Comparison of ENCODE assay signal across 10 cellular contexts in genomic region chr5:132444841-132445639, GRCh38. TPM values are rescaled to one million over a fixed set of nuclear protein-coding genes. Genes with fewer than 3 reads are reported as not detected.
DNase-seq lines count a peak whose midpoint lies in the region; TF ChIP-seq lines count a peak whose summit lies in the region.
"Had no signal": no experiment of that assay in that cellular context is flagged by ENCODE, and none has a peak within 500 bp of the region (broad histone marks: within the 10 kb centered on the region; RNA-seq: fewer than 3 reads in every experiment).

No MANE protein-coding gene starts in this region.

- H3K36me3 ChIP-seq in BLaER1 treated with 17β-estradiol and CSF1 and Interleukin-3, amounts not matched to agents 10 nM and 100 nM: peaks cover 0 to 94% (median 24%) of the 10 kb centered on the region in 11 experiments; a peak in 14 of 22 replicates
- H3K36me3 ChIP-seq in HUES64 (ENCODE audit: insufficient read depth, low read length) (no peaks in the 10 kb centered on the region), parathyroid adenoma (ENCODE audit: control insufficient read depth, insufficient read depth, low read length) (no peaks in the 10 kb centered on the region)
- H3K36me3 ChIP-seq: BE2C had no signal

- H3K4me2 ChIP-seq in BLaER1 treated with 17β-estradiol and CSF1 and Interleukin-3, amounts not matched to agents 10 nM and 100 nM: peak overlapping the region in 10 of 11 experiments; percentile 12 to 86 (median 75); a peak in 17 of 22 replicates
- H3K4me2 ChIP-seq in parathyroid adenoma (ENCODE audit: low read length): no peak overlapping the region

- H3K4me1 ChIP-seq in BLaER1 treated with 17β-estradiol and CSF1 and Interleukin-3, amounts not matched to agents 10 nM and 100 nM: peaks cover 39 to 79% (median 70%) of the 10 kb centered on the region in 10 experiments
- H3K4me1 ChIP-seq in HUES64 (ENCODE audit: insufficient read depth, low read length) (peaks cover 22% of the 10 kb centered on the region), parathyroid adenoma (peaks cover 20% of the 10 kb centered on the region)
- H3K4me1 ChIP-seq: BE2C had no signal

- peak overlapping the region in 7 of 11 experiments; percentile 41 to 63 (median 57); a peak in 11 of 22 replicates for H3K27ac ChIP-seq in BLaER1 treated with 17β-estradiol and CSF1 and Interleukin-3, amounts not matched to agents 10 nM and 100 nM
- H3K27ac ChIP-seq in HUES64 (ENCODE audit: low read depth, low read length) (peak overlapping the region; percentile 30; the same call in 1 of the 2 replicates), parathyroid adenoma (peak overlapping the region; percentile 12)

- H2AFZ ChIP-seq in parathyroid adenoma: no peak overlapping the region

- H3K9me3 ChIP-seq in BLaER1 treated with 17β-estradiol and CSF1 and Interleukin-3, amounts not matched to agents 10 nM and 100 nM (replicated peaks in 1 of 11): peaks cover 0 to 4% (median 0%) of the 10 kb centered on the region in 11 experiments; a peak in 1 of 22 replicates
- H3K9me3 ChIP-seq in HUES64 (ENCODE audit: insufficient read depth, low read depth, low read length): no peaks in the 10 kb centered on the region
- no peaks in the 10 kb centered on the region for H3K9me3 ChIP-seq in parathyroid adenoma (ENCODE audit: control insufficient read depth, low read length)
- H3K9me3 ChIP-seq: BE2C had no signal

- DNase-seq in epithelial cell of esophagus (ENCODE audit: low read depth) (peak; percentile 79), DMS 273 (lab: John Stamatoyannopoulos, UW; ENCODE audit: unreplicated experiment) (no peak), activated gamma-delta T cell treated with Interleukin-2 at 50 U/mL for 16 hours (no peak), MV-4-11 (lab: John Stamatoyannopoulos, UW) (no peak), OCI-M1 (lab: John Stamatoyannopoulos, UW) (no peak)
- DNase-seq: BE2C, SW 1271 had no signal

- no peaks in the 10 kb centered on the region for H3K27me3 ChIP-seq in BLaER1 treated with 17β-estradiol and CSF1 and Interleukin-3, amounts not matched to agents 10 nM and 100 nM
- H3K27me3 ChIP-seq in HUES64 (ENCODE audit: insufficient read depth, low read length) (no peaks in the 10 kb centered on the region), parathyroid adenoma (ENCODE audit: control insufficient read depth, insufficient read depth, low read length) (no peaks in the 10 kb centered on the region)
- H3K27me3 ChIP-seq: BE2C had no signal

- H3K79me2 ChIP-seq in parathyroid adenoma: peaks cover 38% of the 10 kb centered on the region

- no peak overlapping the region for H3K4me3 ChIP-seq in BLaER1 treated with 17β-estradiol and CSF1 and Interleukin-3, amounts not matched to agents 10 nM and 100 nM
- H3K4me3 ChIP-seq in HUES64 (ENCODE audit: low read length) (no peak overlapping the region), epithelial cell of esophagus (ENCODE audit: low read length) (no peak overlapping the region), parathyroid adenoma (ENCODE audit: low read depth, low read length) (no peak overlapping the region)

- H4K20me1 ChIP-seq in BLaER1 treated with 17β-estradiol and CSF1 and Interleukin-3, amounts not matched to agents 10 nM and 100 nM: no peaks in the 10 kb centered on the region

- TF ChIP-seq CTCF in epithelial cell of esophagus (IDR thresholded peaks at IDR 0.05; ENCODE audit: insufficient read depth, low read depth, low read length, missing control alignments): no peak
- TF ChIP-seq CTCF in parathyroid adenoma (IDR thresholded peaks at IDR 0.05): no peak

- 75% methylated on average over 5 of the region's 5 CpGs for WGBS in HUES64

- peak overlapping the region in 4 of 11 experiments; percentile 9 to 49 (median 18); a peak in 4 of 22 replicates for H3K9ac ChIP-seq in BLaER1 treated with 17β-estradiol and CSF1 and Interleukin-3, amounts not matched to agents 10 nM and 100 nM
- no peak overlapping the region for H3K9ac ChIP-seq in HUES64 (ENCODE audit: low read depth, low read length)
- no peak overlapping the region for H3K9ac ChIP-seq in parathyroid adenoma

RNA-seq across cellular contexts. Expression of gene IRF1, which starts 45.5 kb away (rescaled TPM):
- polyA plus RNA-seq in HUES64 (2013, experiment 1 of 2): 3.7 TPM
- 5.2 TPM for polyA plus RNA-seq in HUES64 (2013, experiment 2 of 2)
